In genomic region chr11:18526521-18527296, GRCh38 we compare ENCODE assay signal across 8 cellular contexts. TPM values are rescaled to one million over a fixed set of nuclear protein-coding genes. Genes with fewer than 3 reads are reported as not detected.
DNase-seq lines count a peak whose midpoint lies in the region; ATAC-seq, FAIRE-seq and TF ChIP-seq lines count a peak whose summit lies in the region.

Gene TSG101 (minus strand): TSS chr11:18526942. CDS start chr11:18526816, 126 bp downstream.

- peak within 1 kb of the TSS; percentile 100 for H3K4me3 Mint-ChIP-seq in WTC11

- no peaks in the 10 kb centered on the region for H3K9me3 ChIP-seq in small intestine (ENCODE audit: control insufficient read depth, low read depth)

- peaks cover 4 to 6% of the 10 kb centered on the region in 2 donors for H3K4me1 ChIP-seq in small intestine (ENCODE audit: control insufficient read depth in 2 of 2, insufficient read depth in 1 of 2, low read depth in 1 of 2, low read length in 1 of 2)

- peak within 1 kb of the TSS; percentile 100 for H3K27ac Mint-ChIP-seq in WTC11

- ATAC-seq in GM19023 (IDR thresholded peaks at IDR 0.05; ENCODE audit: unreplicated experiment) = peak; percentile 97
- peak; percentile 96 for ATAC-seq in HG03196 (IDR thresholded peaks at IDR 0.05; ENCODE audit: unreplicated experiment)
- ATAC-seq in WTC11 = peak; percentile 94

- CTCF ChIA-PET in WTC11 (lab: Charles Lee) = interaction anchor here (0.7 to 1.7 kb wide), 10 partner anchors 13 to 411 kb away, joined by 3 to 7 read pairs (median 4); partner anchors contain the start of gene LDHA

- peak within 1 kb of the TSS; percentile 96 to 99 for H3K27ac ChIP-seq in small intestine (ENCODE audit: low read depth in 1 of 2, low read length in 1 of 2)

- DNase-seq in AG09309 (ENCODE audit: low read depth) = peak; percentile 51
- DNase-seq in NCI-H226 = peak; percentile 90
- DNase-seq in WTC11 (ENCODE audit: low spot score) = peak; percentile 93
- DNase-seq in bronchial epithelial cell (ENCODE audit: low read depth) = peak; percentile 79
- DNase-seq in iPS-NIHi11 (ENCODE audit: low spot score) = peak; percentile 96
- DNase-seq in small intestine = peak; percentile 94

- POLR2A ChIA-PET in WTC11 (lab: Charles Lee) = interaction anchor here (0.5 to 1.6 kb wide), 11 partner anchors 11 to 480 kb away, joined by 3 to 14 read pairs (median 4); partner anchors contain the start of genes LDHA and SPTY2D1

- TF ChIP-seq CTCF in AG09309 (IDR thresholded peaks at IDR 0.05; ENCODE audit: control insufficient read depth, insufficient read depth, low read depth, low read length, missing control alignments) = no peak
- no peak for TF ChIP-seq CTCF in WTC11 (IDR thresholded peaks at IDR 0.05)
- TF ChIP-seq CTCF in bronchial epithelial cell (IDR thresholded peaks at IDR 0.05; ENCODE audit: insufficient read depth, low read length, severe bottlenecking) = no peak

- H3K4me1 Mint-ChIP-seq in WTC11 = peaks cover 6% of the 10 kb centered on the region

- H3K36me3 Mint-ChIP-seq in WTC11 = no peaks in the 10 kb centered on the region; the same call in 1 of the 2 replicates

- no peaks in the 10 kb centered on the region for H3K27me3 ChIP-seq in bronchial epithelial cell (ENCODE audit: control insufficient read depth, insufficient read depth, low read length)
- no peaks in the 10 kb centered on the region for H3K27me3 ChIP-seq in small intestine (ENCODE audit: control insufficient read depth in 2 of 2, insufficient read depth in 2 of 2, low read length in 2 of 2)

- H3K36me3 ChIP-seq in bronchial epithelial cell (ENCODE audit: control insufficient read depth, insufficient read depth, low read length) (peaks cover 1% of the 10 kb centered on the region), small intestine (ENCODE audit: control insufficient read depth in 2 of 2, insufficient read depth in 2 of 2, low read length in 2 of 2) (peaks cover 0 to 2% of the 10 kb centered on the region in 2 donors)

- no peaks in the 10 kb centered on the region; the same call in 1 of the 2 replicates for H3K27me3 Mint-ChIP-seq in WTC11 (ENCODE audit: low read depth)

- no peaks in the 10 kb centered on the region for H3K9me3 Mint-ChIP-seq in WTC11

- FAIRE-seq in bronchial epithelial cell (lab: Jason Lieb, UNC) = no peak
- no peak for FAIRE-seq in small intestine (lab: Jason Lieb, UNC)

- 0% methylated on average over 42 to 57 of the region's 57 CpGs for WGBS in small intestine, 3 donors

- peak within 1 kb of the TSS; percentile 97 for H3K4me3 ChIP-seq in AG09309 (ENCODE audit: control insufficient read depth, low read depth, low read length)
- peak within 1 kb of the TSS; percentile 78 for H3K4me3 ChIP-seq in bronchial epithelial cell (ENCODE audit: low read depth, low read length)
- peak within 1 kb of the TSS; percentile 78 to 91 for H3K4me3 ChIP-seq in small intestine (ENCODE audit: low read depth in 1 of 2, low read length in 2 of 2)

TF ChIP-seq in WTC11, 78 proteins besides CTCF, POLR2A, EP300 and RAD21 (continues in another document):
- TF ChIP-seq EMX1 (CRISPR knock-in tag; IDR thresholded peaks at IDR 0.05) (no peak), TCF7 (CRISPR knock-in tag; IDR thresholded peaks at IDR 0.05; ENCODE audit: low read depth) (no peak), PRRX2 (CRISPR knock-in tag; IDR thresholded peaks at IDR 0.05) (no peak), JAZF1 (CRISPR knock-in tag; IDR thresholded peaks at IDR 0.05) (no peak), RELA (CRISPR knock-in tag; IDR thresholded peaks at IDR 0.05; ENCODE audit: borderline replicate concordance) (no peak), MLX (CRISPR knock-in tag; IDR thresholded peaks at IDR 0.05) (no peak), E2F5 (CRISPR knock-in tag; IDR thresholded peaks at IDR 0.05) (no peak), GABPB1 (CRISPR knock-in tag; IDR thresholded peaks at IDR 0.05) (peak; percentile 59), USF1 (CRISPR knock-in tag; IDR thresholded peaks at IDR 0.05) (no peak), ZNF396 (CRISPR knock-in tag; IDR thresholded peaks at IDR 0.05; ENCODE audit: borderline replicate concordance) (no peak), STAT6 (CRISPR knock-in tag; conservative IDR thresholded peaks at IDR 0.05; ENCODE audit: low read depth) (no peak), ZNF671 (CRISPR knock-in tag; IDR thresholded peaks at IDR 0.05) (no peak), MAX (CRISPR knock-in tag; IDR thresholded peaks at IDR 0.05) (peak; percentile 84; the same call in 1 of the 2 replicates), NR3C1 (CRISPR knock-in tag; conservative IDR thresholded peaks at IDR 0.05; ENCODE audit: low read depth) (no peak), ATF6 (CRISPR knock-in tag; IDR thresholded peaks at IDR 0.05) (no peak), ZSCAN18 (CRISPR knock-in tag; IDR thresholded peaks at IDR 0.05) (no peak), TEAD4 (CRISPR knock-in tag; IDR thresholded peaks at IDR 0.05) (0 out of 2 replicates have a peak, but pooled peaks have one; percentile 30), CREB1 (CRISPR knock-in tag; IDR thresholded peaks at IDR 0.05) (no peak), GTF2I (CRISPR knock-in tag; conservative IDR thresholded peaks at IDR 0.05) (no peak), IRF2 (CRISPR knock-in tag; IDR thresholded peaks at IDR 0.05; ENCODE audit: borderline replicate concordance, low read depth) (no peak)

RNA-seq across cellular contexts. Expression of gene TSG101, which starts in this region (rescaled TPM):
- total RNA-seq in WTC11 (2021) = 41.7 to 42.6 TPM (median 42.3 TPM) in 3 replicates
- total RNA-seq in bronchial epithelial cell = 71.1 and 79.0 TPM in 2 replicates
- polyA plus RNA-seq in small intestine = 10 to 100 TPM; 52.6 to 80.1 (median 71.1) TPM

Comparison
In these comparisons a context has a peak if more than half of its experiments do, and no peak if none do; other contexts are left out.
1. Peak in every context shown above with its lines: DNase-seq, ATAC-seq, H3K4me3 ChIP-seq and H3K27ac ChIP-seq.